ENCODE assay signal across 9 cellular contexts in genomic region chr10:61024801-61025201, GRCh38.
DNase-seq lines count a peak whose midpoint lies in the region; ATAC-seq, FAIRE-seq and TF ChIP-seq lines count a peak whose summit lies in the region.
"Had no signal": no experiment of that assay in that cellular context is flagged by ENCODE, and none has a peak within 500 bp of the region (broad histone marks: within the 10 kb centered on the region; RNA-seq: fewer than 3 reads in every experiment).

No MANE protein-coding gene starts in this region.

- H3K36me3 ChIP-seq in H1 (ENCODE audit: control insufficient read depth in 2 of 4, insufficient read depth in 4 of 4, low read length in 3 of 4) (no peaks in the 10 kb centered on the region), parathyroid adenoma (ENCODE audit: control insufficient read depth, insufficient read depth, low read length) (no peaks in the 10 kb centered on the region)

- no peak for TF ChIP-seq EP300 in H1 (IDR thresholded peaks at IDR 0.05; ENCODE audit: borderline replicate concordance in 1 of 2, low read depth in 2 of 2, low read length in 2 of 2)

- no peak overlapping the region for H3K4ac ChIP-seq in H1 (replicated peaks; ENCODE audit: insufficient read length, low read depth, low read length)

- POLR2A ChIA-PET in H1 (lab: Charles Lee; ENCODE audit: partially characterized antibody), result no interaction called here

- H3K56ac ChIP-seq in H1 (replicated peaks; ENCODE audit: insufficient read length, low read depth, low read length), result no peak overlapping the region

- H2BK5ac ChIP-seq in H1 (ENCODE audit: low read depth, low read length), result no peak overlapping the region

- no peaks in the 10 kb centered on the region for H3K4me1 Mint-ChIP-seq in natural killer cell treated with Interleukin-12 subunit alpha and Interleukin-12 subunit beta and Interleukin-15 and Interleukin-18, amount 100 ng/mL, for 72 hours (ENCODE audit: low read depth in 2 of 2)
- H3K4me1 Mint-ChIP-seq in immature natural killer cell, result no peaks in the 10 kb centered on the region

- no peaks in the 10 kb centered on the region for H3K79me1 ChIP-seq in H1 (ENCODE audit: low read depth, low read length)

- H3K9me3 ChIP-seq in H1 (ENCODE audit: insufficient read depth in 2 of 2, low read depth in 1 of 2, low read length in 1 of 2) (no peaks in the 10 kb centered on the region), parathyroid adenoma (ENCODE audit: control insufficient read depth, low read length) (no peaks in the 10 kb centered on the region)

- H3K27ac ChIP-seq in H1 (ENCODE audit: low read depth, low read length) (no peak overlapping the region), parathyroid adenoma (no peak overlapping the region)

- H3K4me3 ChIP-seq in GM12865 (ENCODE audit: low read depth, low read length) (no peak overlapping the region), H1 (ENCODE audit: extremely low read depth in 1 of 4, insufficient read depth in 2 of 4, low read depth in 3 of 4, low read length in 4 of 4) (no peak overlapping the region), parathyroid adenoma (ENCODE audit: low read depth, low read length) (no peak overlapping the region)

- no peak overlapping the region for H2BK15ac ChIP-seq in H1 (ENCODE audit: low read length)

- ATAC-seq in natural killer cell treated with Interleukin-12 subunit alpha and Interleukin-12 subunit beta and Interleukin-15 and Interleukin-18, amount 100 ng/mL, for 72 hours, result no peak
- ATAC-seq: sciatic nerve had no signal

- no peak overlapping the region for H4K91ac ChIP-seq in H1 (replicated peaks; ENCODE audit: insufficient read length, low read length)

- H2AFZ ChIP-seq in H1 (ENCODE audit: low read length) (peak overlapping the region; percentile 86; the same call in 1 of the 2 replicates), parathyroid adenoma (no peak overlapping the region)

- no peak overlapping the region for H3K18ac ChIP-seq in H1 (ENCODE audit: extremely low read depth, low read length)

- no peak for TF ChIP-seq POLR2A in H1 (IDR thresholded peaks at IDR 0.05; ENCODE audit: control extremely low read depth in 1 of 2, low read depth in 2 of 2, low read length in 2 of 2)

- no peak overlapping the region for H4K5ac ChIP-seq in H1 (ENCODE audit: insufficient read length, low read depth, low read length)

- H2BK12ac ChIP-seq in H1 (ENCODE audit: low read depth, low read length), result no peak overlapping the region

- no peaks in the 10 kb centered on the region for H3K4me1 ChIP-seq in H1 (replicated peaks in 1 of 4; ENCODE audit: control insufficient read depth in 3 of 4, insufficient read depth in 4 of 4, low read length in 3 of 4)
- H3K4me1 ChIP-seq in parathyroid adenoma, result no peaks in the 10 kb centered on the region

- H3K23ac ChIP-seq in H1 (ENCODE audit: insufficient read length), result no peak overlapping the region

- H3K27me3 ChIP-seq in H1 (replicated peaks in 1 of 4; ENCODE audit: control insufficient read depth in 3 of 4, extremely low read depth in 1 of 4, insufficient read depth in 3 of 4, low read length in 3 of 4), result peaks cover 0 to 1% (median 0%) of the 10 kb centered on the region in 4 experiments; a peak in 1 of 7 replicates
- H3K27me3 ChIP-seq in parathyroid adenoma (ENCODE audit: control insufficient read depth, insufficient read depth, low read length), result no peaks in the 10 kb centered on the region

- TF ChIP-seq RAD21 in H1 (IDR thresholded peaks at IDR 0.05 in 1 of 2, conservative IDR thresholded peaks at IDR 0.05 in 1 of 2; ENCODE audit: low read depth in 2 of 2, low read length in 2 of 2), result peak; percentile 49 to 67; a peak in 3 of 4 replicates

- H2BK120ac ChIP-seq in H1 (replicated peaks; ENCODE audit: low read depth, low read length), result no peak overlapping the region

- H2AK5ac ChIP-seq in H1 (ENCODE audit: low read depth, low read length), result no peak overlapping the region

- H3K4me3 Mint-ChIP-seq in natural killer cell treated with Interleukin-12 subunit alpha and Interleukin-12 subunit beta and Interleukin-15 and Interleukin-18, amount 100 ng/mL, for 72 hours, result no peak overlapping the region
- no peak overlapping the region for H3K4me3 Mint-ChIP-seq in immature natural killer cell

- H4K20me1 ChIP-seq in H1 (replicated peaks in 1 of 2; ENCODE audit: control insufficient read depth in 1 of 2, insufficient read depth in 2 of 2, low read length in 2 of 2), result no peaks in the 10 kb centered on the region

- no peaks in the 10 kb centered on the region for H3K9me3 Mint-ChIP-seq in natural killer cell treated with Interleukin-12 subunit alpha and Interleukin-12 subunit beta and Interleukin-15 and Interleukin-18, amount 100 ng/mL, for 72 hours
- peaks cover 0 to under 1% (median 0%) of the 10 kb centered on the region in 6 donors for H3K9me3 Mint-ChIP-seq in immature natural killer cell

- 43% methylated on average over 3 of the region's 3 CpGs; no CpG with 5 or more reads in 1 of the 2 experiments for WGBS in H1 (ENCODE audit: extremely low coverage in 1 of 2, insufficient coverage in 1 of 2, insufficient read length in 1 of 2, insufficient replicate concordance in 2 of 2, low coverage in 1 of 2, low lambda C conversion rate in 2 of 2, missing lambda C conversion rate in 1 of 2), 2 experiments

- CTCF ChIA-PET in H1 (lab: Charles Lee; ENCODE audit: partially characterized antibody), result interaction anchor here (0.6 to 3.2 kb wide), 36 partner anchors 9 to 709 kb away, joined by 3 to 24 read pairs (median 4); no protein-coding TSS in a partner anchor

- no peak for FAIRE-seq in H1 (lab: Jason Lieb, UNC)

- H4K8ac ChIP-seq in H1 (ENCODE audit: extremely low read depth, insufficient read depth, low read length), result no peak overlapping the region

- no peaks in the 10 kb centered on the region for H3K79me2 ChIP-seq in H1 (ENCODE audit: control insufficient read depth in 1 of 2, insufficient read depth in 2 of 2, low read length in 2 of 2)
- H3K79me2 ChIP-seq in parathyroid adenoma, result no peaks in the 10 kb centered on the region

- H3K27me3 Mint-ChIP-seq in natural killer cell treated with Interleukin-12 subunit alpha and Interleukin-12 subunit beta and Interleukin-15 and Interleukin-18, amount 100 ng/mL, for 72 hours, result peaks cover 8 to 24% of the 10 kb centered on the region in 2 donors
- peaks cover 0 to 7% (median 2%) of the 10 kb centered on the region in 3 donors for H3K27me3 Mint-ChIP-seq in immature natural killer cell (ENCODE audit: low read depth in 3 of 3)

- DNase-seq in GM12865 (ENCODE audit: low read depth) (no peak), M059J (ENCODE audit: low read depth) (peak; percentile 8), H1 (ENCODE audit: low read depth in 1 of 2, low spot score in 2 of 2) (no peak), GF-D8 (lab: John Stamatoyannopoulos, UW) (no peak), immature natural killer cell (no peak)
- DNase-seq in activated naive CD4-positive, alpha-beta T cell (lab: John Stamatoyannopoulos, UW), result no peak
- DNase-seq in natural killer cell treated with Interleukin-12 subunit alpha and Interleukin-12 subunit beta and Interleukin-15 and Interleukin-18, amount 100 ng/mL, for 72 hours (ENCODE audit: low spot score), result no peak

- H3K9ac ChIP-seq in H1 (replicated peaks in 1 of 4; ENCODE audit: extremely low read depth in 1 of 4, low read depth in 3 of 4, low read length in 3 of 4) (no peak overlapping the region), parathyroid adenoma (no peak overlapping the region)

- H3K4me2 ChIP-seq in H1 (ENCODE audit: insufficient read depth in 1 of 2, low read depth in 2 of 2, low read length in 2 of 2), result no peak overlapping the region
- H3K4me2 ChIP-seq in parathyroid adenoma (ENCODE audit: low read length), result no peak overlapping the region

- no peaks in the 10 kb centered on the region for H3K36me3 Mint-ChIP-seq in natural killer cell treated with Interleukin-12 subunit alpha and Interleukin-12 subunit beta and Interleukin-15 and Interleukin-18, amount 100 ng/mL, for 72 hours
- no peaks in the 10 kb centered on the region for H3K36me3 Mint-ChIP-seq in immature natural killer cell

- H3K27ac Mint-ChIP-seq in natural killer cell treated with Interleukin-12 subunit alpha and Interleukin-12 subunit beta and Interleukin-15 and Interleukin-18, amount 100 ng/mL, for 72 hours, result no peak overlapping the region
- H3K27ac Mint-ChIP-seq in immature natural killer cell, result no peak overlapping the region

- no peaks in the 10 kb centered on the region for H3K23me2 ChIP-seq in H1 (ENCODE audit: low read depth, low read length)

- TF ChIP-seq CTCF in GM12865 (IDR thresholded peaks at IDR 0.05; ENCODE audit: insufficient read depth, low read depth, low read length, missing control alignments) (peak; percentile 46), H1 (IDR thresholded peaks at IDR 0.05; ENCODE audit: control extremely low read depth in 1 of 3, insufficient read depth in 1 of 3, low read depth in 1 of 3, low read length in 3 of 3) (peak; percentile 55 to 70 (median 70)), parathyroid adenoma (IDR thresholded peaks at IDR 0.05) (peak; percentile 18)

- no peak overlapping the region for H3K14ac ChIP-seq in H1 (ENCODE audit: insufficient read length)

- no peak overlapping the region for H2BK20ac ChIP-seq in H1 (ENCODE audit: low read length)

TF ChIP-seq in H1, 55 proteins besides CTCF, POLR2A, EP300 and RAD21:
- TF ChIP-seq RBBP5 (IDR thresholded peaks at IDR 0.05; ENCODE audit: borderline replicate concordance, low read depth, low read length) (no peak), JUND (IDR thresholded peaks at IDR 0.05; ENCODE audit: low read length) (0 out of 2 replicates have a peak, but pooled peaks have one; percentile 7), ASH2L (IDR thresholded peaks at IDR 0.05; ENCODE audit: low read length) (no peak), CHD2 (IDR thresholded peaks at IDR 0.05; ENCODE audit: low read length) (no peak), TCF12 (IDR thresholded peaks at IDR 0.05; ENCODE audit: low read depth, low read length) (no peak), RNF2 (IDR thresholded peaks at IDR 0.05; ENCODE audit: borderline replicate concordance, low read depth, low read length, missing control alignments, poor library complexity, severe bottlenecking) (no peak)

Comparison
In these comparisons a context has a peak if more than half of its experiments do, and no peak if none do; other contexts are left out.
1. CTCF ChIP-seq: peak in every context shown above with its lines; median percentile 70 in H1; 46 in GM12865; 18 in parathyroid adenoma.